4 cellular contexts compared by ENCODE assay signal in genomic region chr1:147444381-147444780, GRCh38.
A peak's percentile ranks its signal among the peaks of the same experiment; 100 is the strongest.
TF ChIP-seq lines count a peak whose summit lies in the region.

No MANE protein-coding gene starts in this region.

TF ChIP-seq in HCT116, 20 proteins besides CTCF, POLR2A, EP300 and RAD21:
- TF ChIP-seq CEBPB (IDR thresholded peaks at IDR 0.05; ENCODE audit: low read depth): no peak
- peak; percentile 43 for TF ChIP-seq ZNF274 (IDR thresholded peaks at IDR 0.05; ENCODE audit: low read depth, low read length)

TF ChIP-seq in HEK293, 187 proteins besides CTCF, POLR2A, EP300 and RAD21:
- TF ChIP-seq ZNF585B (tag by site-specific recombination; IDR thresholded peaks at IDR 0.05) (no peak), ZNF132 (tag by site-specific recombination; IDR thresholded peaks at IDR 0.05; ENCODE audit: borderline replicate concordance) (no peak), ZNF112 (tag by site-specific recombination; IDR thresholded peaks at IDR 0.05) (no peak), ZNF274 (IDR thresholded peaks at IDR 0.05; ENCODE audit: low read length) (peak; percentile 61; the same call in 1 of the 2 replicates), ZNF274 (tag by site-specific recombination; IDR thresholded peaks at IDR 0.05; ENCODE audit: borderline replicate concordance) (no peak), ZNF473 (tag by site-specific recombination; IDR thresholded peaks at IDR 0.05) (no peak), ZNF266 (tag by site-specific recombination; IDR thresholded peaks at IDR 0.05; ENCODE audit: low read depth) (no peak)
- TF ChIP-seq, protein P1, sequence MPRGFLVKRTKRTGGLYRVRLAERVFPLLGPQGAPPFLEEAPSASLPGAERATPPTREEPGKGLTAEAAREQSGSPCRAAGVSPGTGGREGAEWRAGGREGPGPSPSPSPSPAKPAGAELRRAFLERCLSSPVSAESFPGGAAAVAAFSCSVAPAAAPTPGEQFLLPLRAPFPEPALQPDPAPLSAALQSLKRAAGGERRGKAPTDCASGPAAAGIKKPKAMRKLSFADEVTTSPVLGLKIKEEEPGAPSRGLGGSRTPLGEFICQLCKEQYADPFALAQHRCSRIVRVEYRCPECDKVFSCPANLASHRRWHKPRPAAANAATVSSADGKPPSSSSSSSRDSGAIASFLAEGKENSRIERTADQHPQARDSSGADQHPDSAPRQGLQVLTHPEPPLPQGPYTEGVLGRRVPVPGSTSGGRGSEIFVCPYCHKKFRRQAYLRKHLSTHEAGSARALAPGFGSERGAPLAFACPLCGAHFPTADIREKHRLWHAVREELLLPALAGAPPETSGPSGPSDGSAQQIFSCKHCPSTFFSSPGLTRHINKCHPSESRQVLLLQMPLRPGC (tag by site-specific recombination; IDR thresholded peaks at IDR 0.05): no peak

TF ChIP-seq in K562, 482 proteins besides CTCF, POLR2A, EP300 and RAD21:
- no peak for TF ChIP-seq SMAD2 (IDR thresholded peaks at IDR 0.05; ENCODE audit: low read depth, low read length)
- peak; percentile 76 for TF ChIP-seq ZNF274 (IDR thresholded peaks at IDR 0.05; ENCODE audit: borderline replicate concordance, low read depth, low read length)

TF ChIP-seq in H1, 55 proteins besides CTCF, POLR2A, EP300 and RAD21:
- peak; percentile 63; the same call in 1 of the 2 replicates for TF ChIP-seq ZNF274 (IDR thresholded peaks at IDR 0.05; ENCODE audit: borderline replicate concordance, extremely low read depth, low read length)
- no peak for TF ChIP-seq MAFK (IDR thresholded peaks at IDR 0.05; ENCODE audit: low read depth, low read length)
